In the genomic region with DNA sequence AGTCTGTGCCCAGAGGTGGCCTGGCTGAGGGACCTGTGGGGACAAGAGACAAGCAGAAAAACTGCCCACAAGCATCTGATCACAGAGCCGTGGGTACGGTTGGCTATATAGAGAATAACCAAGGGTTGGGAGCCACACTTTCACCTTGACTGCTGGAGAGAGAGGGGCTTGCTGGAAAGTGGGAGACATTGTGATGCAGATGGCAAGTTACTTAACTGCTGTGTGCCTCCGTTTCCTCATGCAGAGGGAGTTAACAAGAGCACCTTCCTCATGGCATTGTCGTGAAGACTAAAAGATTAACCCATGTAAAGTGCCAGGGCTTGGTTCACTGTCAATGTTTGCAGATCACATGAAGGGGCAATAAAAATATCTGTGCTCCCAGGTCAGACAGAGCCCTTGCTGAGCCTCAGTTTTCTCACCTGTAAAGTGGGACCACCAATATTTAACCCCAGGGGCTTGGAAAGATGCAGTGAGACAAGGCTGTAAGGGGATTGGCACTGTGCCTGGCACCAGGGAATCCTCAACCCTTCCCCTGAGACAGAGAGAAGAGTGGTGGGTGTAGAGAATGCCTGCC, we compare ENCODE assay signal across 14 cellular contexts.
"Had no signal": no experiment of that assay in that cellular context is flagged by ENCODE, and none has a peak within 500 bp of the region (broad histone marks: within the 10 kb centered on the region; RNA-seq: fewer than 3 reads in every experiment).

No MANE protein-coding gene starts in this region.

- H3K9me3 ChIP-seq: tibial artery had no signal

- ATAC-seq: effector memory CD8-positive, alpha-beta T cell; left colon had no signal

- H3K27me3 ChIP-seq: cardiac muscle cell, tibial artery had no signal

- H3K27ac ChIP-seq: cardiac muscle cell, tibial artery had no signal

- DNase-seq: activated B cell treated with CpG ODN at 0.5 μM for 24 hours; activated CD4-positive, alpha-beta memory T cell treated with anti-CD3 and anti-CD28 coated beads for 36 hours; activated CD4-positive, alpha-beta T cell treated with anti-CD3 and anti-CD28 coated beads for 4 hours; effector memory CD8-positive, alpha-beta T cell; left colon; midbrain; occipital lobe; stimulated activated CD4-positive, alpha-beta T cell treated with anti-CD3 and anti-CD28 coated beads, Interleukin-2, amount 100 ng/mL, for 24 hours; stimulated activated naive CD4-positive, alpha-beta T cell treated with Interleukin-2 at 50 U/mL for 16 hours; tibial artery had no signal

- H3K9me3 Mint-ChIP-seq: activated B cell treated with CpG ODN at 0.5 μM for 24 hours; activated CD4-positive, alpha-beta memory T cell treated with anti-CD3 and anti-CD28 coated beads for 36 hours; effector memory CD8-positive, alpha-beta T cell; nephron progenitor cell; T-helper 2 cell treated with Interferon-gamma antibody and Interleukin-4, amounts not matched to agents 5 μg/mL and 100 μg/mL, for 36 hours had no signal

- H3K4me3 ChIP-seq: cardiac muscle cell, tibial artery had no signal

- H3K4me3 Mint-ChIP-seq: activated B cell treated with CpG ODN at 0.5 μM for 24 hours; activated CD4-positive, alpha-beta memory T cell treated with anti-CD3 and anti-CD28 coated beads for 36 hours; activated naive CD8-positive, alpha-beta T cell; effector memory CD8-positive, alpha-beta T cell; nephron progenitor cell; T-helper 2 cell treated with Interferon-gamma antibody and Interleukin-4, amounts not matched to agents 5 μg/mL and 100 μg/mL, for 36 hours had no signal

- H3K27ac Mint-ChIP-seq: activated B cell treated with CpG ODN at 0.5 μM for 24 hours; activated CD4-positive, alpha-beta memory T cell treated with anti-CD3 and anti-CD28 coated beads for 36 hours; activated naive CD8-positive, alpha-beta T cell; effector memory CD8-positive, alpha-beta T cell; nephron progenitor cell; T-helper 2 cell treated with Interferon-gamma antibody and Interleukin-4, amounts not matched to agents 5 μg/mL and 100 μg/mL, for 36 hours had no signal

- H3K36me3 ChIP-seq: cardiac muscle cell, tibial artery had no signal

- H3K36me3 Mint-ChIP-seq: activated CD4-positive, alpha-beta memory T cell treated with anti-CD3 and anti-CD28 coated beads for 36 hours; activated naive CD8-positive, alpha-beta T cell had no signal

- H3K27me3 Mint-ChIP-seq: activated CD4-positive, alpha-beta memory T cell treated with anti-CD3 and anti-CD28 coated beads for 36 hours; activated naive CD8-positive, alpha-beta T cell had no signal
